Comparison of ENCODE assay signal across 29 cellular contexts in the genomic region with DNA sequence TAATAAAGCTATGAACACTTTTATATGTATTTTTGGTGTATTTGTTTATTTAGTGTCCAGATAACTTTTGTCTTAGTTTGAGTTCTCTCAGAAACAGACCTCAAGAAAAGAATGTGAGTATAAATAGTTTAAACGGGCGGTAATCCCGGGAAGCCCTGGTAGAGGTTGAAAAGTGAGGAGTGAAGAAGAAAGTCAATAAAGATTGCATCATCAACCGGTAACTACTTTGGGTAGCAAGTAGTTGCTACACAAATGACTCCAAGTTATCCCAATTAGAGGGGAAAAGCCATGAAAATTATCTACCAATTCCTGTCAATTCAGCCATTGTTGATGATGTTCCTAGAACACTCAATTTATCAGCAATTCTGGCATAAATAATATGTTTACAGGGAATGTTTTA.
"Had no signal": no experiment of that assay in that cellular context is flagged by ENCODE, and none has a peak within 500 bp of the region (broad histone marks: within the 10 kb centered on the region; RNA-seq: fewer than 3 reads in every experiment).

No MANE protein-coding gene starts in this region.

- FAIRE-seq: endometrium, urothelium cell line had no signal

- H3K36me3 Mint-ChIP-seq: naive thymus-derived CD4-positive, alpha-beta T cell; neural progenitor cell; stimulated activated effector memory CD8-positive, alpha-beta T cell treated with anti-CD3 and anti-CD28 coated beads, Interleukin-12 subunit alpha, Interleukin-12 subunit beta, amount 100 ng/mL, for 72 hours had no signal

- H3K4me3 Mint-ChIP-seq: effector memory CD8-positive, alpha-beta T cell; immature natural killer cell; naive thymus-derived CD4-positive, alpha-beta T cell; nephron; neural progenitor cell; stimulated activated effector memory CD8-positive, alpha-beta T cell treated with anti-CD3 and anti-CD28 coated beads, Interleukin-12 subunit alpha, Interleukin-12 subunit beta, amount 100 ng/mL, for 72 hours had no signal

- H3K4me1 Mint-ChIP-seq: immature natural killer cell; naive thymus-derived CD4-positive, alpha-beta T cell; nephron; neural progenitor cell; stimulated activated effector memory CD8-positive, alpha-beta T cell treated with anti-CD3 and anti-CD28 coated beads, Interleukin-12 subunit alpha, Interleukin-12 subunit beta, amount 100 ng/mL, for 72 hours had no signal

- H3K4me3 ChIP-seq: coronary artery, esophagus squamous epithelium, neural progenitor cell, prostate gland, right atrium auricular region, sigmoid colon, stomach, testis, tibial nerve, upper lobe of left lung had no signal

- ATAC-seq: effector memory CD8-positive, alpha-beta T cell; left colon; naive thymus-derived CD4-positive, alpha-beta T cell; stimulated activated effector memory CD8-positive, alpha-beta T cell treated with anti-CD3 and anti-CD28 coated beads, Interleukin-12 subunit alpha, Interleukin-12 subunit beta, amount 100 ng/mL, for 72 hours had no signal

- H3K4me1 ChIP-seq: esophagus squamous epithelium, neural progenitor cell, prostate gland, right atrium auricular region, sigmoid colon, stomach, testis, tibial nerve, upper lobe of left lung had no signal

- H2AFZ ChIP-seq: neural progenitor cell had no signal

- H3K9me3 Mint-ChIP-seq: neural progenitor cell had no signal

- H3K27me3 ChIP-seq: esophagus squamous epithelium, neural progenitor cell, right atrium auricular region, sigmoid colon, stomach, testis, tibial nerve, upper lobe of left lung had no signal

- H3K9ac ChIP-seq: neural progenitor cell had no signal

- H3K9me3 ChIP-seq: esophagus squamous epithelium, prostate gland, right atrium auricular region, sigmoid colon, testis, tibial nerve, upper lobe of left lung had no signal

- H3K27ac Mint-ChIP-seq: effector memory CD8-positive, alpha-beta T cell; immature natural killer cell; naive thymus-derived CD4-positive, alpha-beta T cell; nephron; neural progenitor cell; stimulated activated effector memory CD8-positive, alpha-beta T cell treated with anti-CD3 and anti-CD28 coated beads, Interleukin-12 subunit alpha, Interleukin-12 subunit beta, amount 100 ng/mL, for 72 hours had no signal

- H3K27me3 Mint-ChIP-seq: effector memory CD8-positive, alpha-beta T cell; naive thymus-derived CD4-positive, alpha-beta T cell had no signal

- H3K4me2 ChIP-seq: neural progenitor cell had no signal

- H3K36me3 ChIP-seq: esophagus squamous epithelium, neural progenitor cell, prostate gland, right atrium auricular region, sigmoid colon, stomach, tibial nerve, upper lobe of left lung had no signal

- DNase-seq: dermis blood vessel endothelial cell; effector memory CD8-positive, alpha-beta T cell; erythroblast; esophagus squamous epithelium; foreskin melanocyte; hypothalamus; immature natural killer cell; islet precursor cell; kidney glomerular epithelial cell; left colon; mesenchymal stem cell; midbrain; naive thymus-derived CD4-positive, alpha-beta T cell; sigmoid colon; stimulated activated CD4-positive, alpha-beta T cell treated with anti-CD3 and anti-CD28 coated beads, Interleukin-2, amount 100 ng/mL, for 24 hours; stimulated activated CD4-positive, alpha-beta T cell treated with anti-CD3 and anti-CD28 coated beads, Interleukin-4, amount 100 ng/mL, for 24 hours; stimulated activated naive CD4-positive, alpha-beta T cell treated with Interleukin-2 at 50 U/mL for 16 hours; stomach; testis; upper lobe of left lung had no signal

- H3K27ac ChIP-seq: coronary artery, esophagus squamous epithelium, neural progenitor cell, prostate gland, right atrium auricular region, sigmoid colon, stomach, testis, tibial nerve, upper lobe of left lung had no signal
